Comparison of ENCODE assay signal across 1 cellular context in genomic region chr7:104207731-104208420, GRCh38.
TF ChIP-seq lines count a peak whose summit lies in the region.

ORC5 (minus strand) TSS chr7:104208013; CDS start chr7:104207904, 109 bp downstream.

TF ChIP-seq in HepG2, 621 proteins besides CTCF, POLR2A, EP300 and RAD21 (continued from another document and continues in another):
- TF ChIP-seq, protein P1, sequence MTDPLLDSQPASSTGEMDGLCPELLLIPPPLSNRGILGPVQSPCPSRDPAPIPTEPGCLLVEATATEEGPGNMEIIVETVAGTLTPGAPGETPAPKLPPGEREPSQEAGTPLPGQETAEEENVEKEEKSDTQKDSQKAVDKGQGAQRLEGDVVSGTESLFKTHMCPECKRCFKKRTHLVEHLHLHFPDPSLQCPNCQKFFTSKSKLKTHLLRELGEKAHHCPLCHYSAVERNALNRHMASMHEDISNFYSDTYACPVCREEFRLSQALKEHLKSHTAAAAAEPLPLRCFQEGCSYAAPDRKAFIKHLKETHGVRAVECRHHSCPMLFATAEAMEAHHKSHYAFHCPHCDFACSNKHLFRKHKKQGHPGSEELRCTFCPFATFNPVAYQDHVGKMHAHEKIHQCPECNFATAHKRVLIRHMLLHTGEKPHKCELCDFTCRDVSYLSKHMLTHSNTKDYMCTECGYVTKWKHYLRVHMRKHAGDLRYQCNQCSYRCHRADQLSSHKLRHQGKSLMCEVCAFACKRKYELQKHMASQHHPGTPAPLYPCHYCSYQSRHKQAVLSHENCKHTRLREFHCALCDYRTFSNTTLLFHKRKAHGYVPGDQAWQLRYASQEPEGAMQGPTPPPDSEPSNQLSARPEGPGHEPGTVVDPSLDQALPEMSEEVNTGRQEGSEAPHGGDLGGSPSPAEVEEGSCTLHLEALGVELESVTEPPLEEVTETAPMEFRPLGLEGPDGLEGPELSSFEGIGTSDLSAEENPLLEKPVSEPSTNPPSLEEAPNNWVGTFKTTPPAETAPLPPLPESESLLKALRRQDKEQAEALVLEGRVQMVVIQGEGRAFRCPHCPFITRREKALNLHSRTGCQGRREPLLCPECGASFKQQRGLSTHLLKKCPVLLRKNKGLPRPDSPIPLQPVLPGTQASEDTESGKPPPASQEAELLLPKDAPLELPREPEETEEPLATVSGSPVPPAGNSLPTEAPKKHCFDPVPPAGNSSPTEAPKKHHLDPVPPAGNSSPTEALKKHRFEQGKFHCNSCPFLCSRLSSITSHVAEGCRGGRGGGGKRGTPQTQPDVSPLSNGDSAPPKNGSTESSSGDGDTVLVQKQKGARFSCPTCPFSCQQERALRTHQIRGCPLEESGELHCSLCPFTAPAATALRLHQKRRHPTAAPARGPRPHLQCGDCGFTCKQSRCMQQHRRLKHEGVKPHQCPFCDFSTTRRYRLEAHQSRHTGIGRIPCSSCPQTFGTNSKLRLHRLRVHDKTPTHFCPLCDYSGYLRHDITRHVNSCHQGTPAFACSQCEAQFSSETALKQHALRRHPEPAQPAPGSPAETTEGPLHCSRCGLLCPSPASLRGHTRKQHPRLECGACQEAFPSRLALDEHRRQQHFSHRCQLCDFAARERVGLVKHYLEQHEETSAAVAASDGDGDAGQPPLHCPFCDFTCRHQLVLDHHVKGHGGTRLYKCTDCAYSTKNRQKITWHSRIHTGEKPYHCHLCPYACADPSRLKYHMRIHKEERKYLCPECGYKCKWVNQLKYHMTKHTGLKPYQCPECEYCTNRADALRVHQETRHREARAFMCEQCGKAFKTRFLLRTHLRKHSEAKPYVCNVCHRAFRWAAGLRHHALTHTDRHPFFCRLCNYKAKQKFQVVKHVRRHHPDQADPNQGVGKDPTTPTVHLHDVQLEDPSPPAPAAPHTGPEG (CRISPR knock-in tag; IDR thresholded peaks at IDR 0.05): 0 out of 2 replicates have a peak, but pooled peaks have one; percentile 31
- no peak for TF ChIP-seq ZNF383 (CRISPR knock-in tag; IDR thresholded peaks at IDR 0.05; ENCODE audit: borderline replicate concordance)
- TF ChIP-seq LCORL (IDR thresholded peaks at IDR 0.05): no peak
- peak; percentile 54; the same call in 1 of the 2 replicates for TF ChIP-seq LCORL (CRISPR knock-in tag; IDR thresholded peaks at IDR 0.05)
- no peak for TF ChIP-seq HNRNPL (IDR thresholded peaks at IDR 0.05; ENCODE audit: low read depth, low read length)
- TF ChIP-seq, protein P2, sequence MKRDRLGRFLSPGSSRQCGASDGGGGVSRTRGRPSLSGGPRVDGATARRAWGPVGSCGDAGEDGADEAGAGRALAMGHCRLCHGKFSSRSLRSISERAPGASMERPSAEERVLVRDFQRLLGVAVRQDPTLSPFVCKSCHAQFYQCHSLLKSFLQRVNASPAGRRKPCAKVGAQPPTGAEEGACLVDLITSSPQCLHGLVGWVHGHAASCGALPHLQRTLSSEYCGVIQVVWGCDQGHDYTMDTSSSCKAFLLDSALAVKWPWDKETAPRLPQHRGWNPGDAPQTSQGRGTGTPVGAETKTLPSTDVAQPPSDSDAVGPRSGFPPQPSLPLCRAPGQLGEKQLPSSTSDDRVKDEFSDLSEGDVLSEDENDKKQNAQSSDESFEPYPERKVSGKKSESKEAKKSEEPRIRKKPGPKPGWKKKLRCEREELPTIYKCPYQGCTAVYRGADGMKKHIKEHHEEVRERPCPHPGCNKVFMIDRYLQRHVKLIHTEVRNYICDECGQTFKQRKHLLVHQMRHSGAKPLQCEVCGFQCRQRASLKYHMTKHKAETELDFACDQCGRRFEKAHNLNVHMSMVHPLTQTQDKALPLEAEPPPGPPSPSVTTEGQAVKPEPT (CRISPR knock-in tag; IDR thresholded peaks at IDR 0.05; ENCODE audit: low read depth): no peak
- no peak for TF ChIP-seq ZNF3 (CRISPR knock-in tag; IDR thresholded peaks at IDR 0.05)
- TF ChIP-seq ZNF34 (CRISPR knock-in tag; IDR thresholded peaks at IDR 0.05; ENCODE audit: borderline replicate concordance): peak; percentile 65; the same call in 1 of the 2 replicates
- TF ChIP-seq ZNF547 (CRISPR knock-in tag; IDR thresholded peaks at IDR 0.05): peak; percentile 73
- TF ChIP-seq SIX1 (CRISPR knock-in tag; IDR thresholded peaks at IDR 0.05; ENCODE audit: borderline replicate concordance): no peak; the same call in 1 of the 2 replicates
- TF ChIP-seq GLMP (CRISPR knock-in tag; IDR thresholded peaks at IDR 0.05; ENCODE audit: borderline replicate concordance): no peak
- TF ChIP-seq MEIS2 (CRISPR knock-in tag; IDR thresholded peaks at IDR 0.05): 0 out of 2 replicates have a peak, but pooled peaks have one; percentile 55
- TF ChIP-seq ZBTB4 (CRISPR knock-in tag; IDR thresholded peaks at IDR 0.05; ENCODE audit: borderline replicate concordance): 0 out of 2 replicates have a peak, but pooled peaks have one; percentile 48
- TF ChIP-seq FOXA3 (CRISPR knock-in tag; IDR thresholded peaks at IDR 0.05): no peak
- no peak for TF ChIP-seq PHB2 (IDR thresholded peaks at IDR 0.05; ENCODE audit: partially characterized antibody)
- TF ChIP-seq ZNF121 (CRISPR knock-in tag; IDR thresholded peaks at IDR 0.05): peak; percentile 7; the same call in 1 of the 2 replicates
- no peak for TF ChIP-seq ZFP90 (CRISPR knock-in tag; IDR thresholded peaks at IDR 0.05; ENCODE audit: borderline replicate concordance)
- TF ChIP-seq MED13 (CRISPR knock-in tag; IDR thresholded peaks at IDR 0.05): no peak
- peak; percentile 79; the same call in 1 of the 2 replicates for TF ChIP-seq NRL (CRISPR knock-in tag; IDR thresholded peaks at IDR 0.05; ENCODE audit: borderline replicate concordance)
- no peak for TF ChIP-seq MAFK (conservative IDR thresholded peaks at IDR 0.05 in 1 of 2, IDR thresholded peaks at IDR 0.05 in 1 of 2; ENCODE audit: low read length in 2 of 2)
- no peak; the same call in 1 of the 2 replicates for TF ChIP-seq NR1H2 (CRISPR knock-in tag; IDR thresholded peaks at IDR 0.05; ENCODE audit: borderline replicate concordance, low read depth)
- TF ChIP-seq, protein P3, sequence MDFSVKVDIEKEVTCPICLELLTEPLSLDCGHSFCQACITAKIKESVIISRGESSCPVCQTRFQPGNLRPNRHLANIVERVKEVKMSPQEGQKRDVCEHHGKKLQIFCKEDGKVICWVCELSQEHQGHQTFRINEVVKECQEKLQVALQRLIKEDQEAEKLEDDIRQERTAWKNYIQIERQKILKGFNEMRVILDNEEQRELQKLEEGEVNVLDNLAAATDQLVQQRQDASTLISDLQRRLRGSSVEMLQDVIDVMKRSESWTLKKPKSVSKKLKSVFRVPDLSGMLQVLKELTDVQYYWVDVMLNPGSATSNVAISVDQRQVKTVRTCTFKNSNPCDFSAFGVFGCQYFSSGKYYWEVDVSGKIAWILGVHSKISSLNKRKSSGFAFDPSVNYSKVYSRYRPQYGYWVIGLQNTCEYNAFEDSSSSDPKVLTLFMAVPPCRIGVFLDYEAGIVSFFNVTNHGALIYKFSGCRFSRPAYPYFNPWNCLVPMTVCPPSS (IDR thresholded peaks at IDR 0.05): no peak
- TF ChIP-seq ZZZ3 (CRISPR knock-in tag; IDR thresholded peaks at IDR 0.05; ENCODE audit: borderline replicate concordance): peak; percentile 89; the same call in 1 of the 2 replicates
- no peak for TF ChIP-seq SUZ12 (IDR thresholded peaks at IDR 0.05; ENCODE audit: low read depth, low read length)
- TF ChIP-seq ZNF839 (CRISPR knock-in tag; IDR thresholded peaks at IDR 0.05; ENCODE audit: borderline replicate concordance): no peak; the same call in 1 of the 2 replicates
- TF ChIP-seq, protein P4, sequence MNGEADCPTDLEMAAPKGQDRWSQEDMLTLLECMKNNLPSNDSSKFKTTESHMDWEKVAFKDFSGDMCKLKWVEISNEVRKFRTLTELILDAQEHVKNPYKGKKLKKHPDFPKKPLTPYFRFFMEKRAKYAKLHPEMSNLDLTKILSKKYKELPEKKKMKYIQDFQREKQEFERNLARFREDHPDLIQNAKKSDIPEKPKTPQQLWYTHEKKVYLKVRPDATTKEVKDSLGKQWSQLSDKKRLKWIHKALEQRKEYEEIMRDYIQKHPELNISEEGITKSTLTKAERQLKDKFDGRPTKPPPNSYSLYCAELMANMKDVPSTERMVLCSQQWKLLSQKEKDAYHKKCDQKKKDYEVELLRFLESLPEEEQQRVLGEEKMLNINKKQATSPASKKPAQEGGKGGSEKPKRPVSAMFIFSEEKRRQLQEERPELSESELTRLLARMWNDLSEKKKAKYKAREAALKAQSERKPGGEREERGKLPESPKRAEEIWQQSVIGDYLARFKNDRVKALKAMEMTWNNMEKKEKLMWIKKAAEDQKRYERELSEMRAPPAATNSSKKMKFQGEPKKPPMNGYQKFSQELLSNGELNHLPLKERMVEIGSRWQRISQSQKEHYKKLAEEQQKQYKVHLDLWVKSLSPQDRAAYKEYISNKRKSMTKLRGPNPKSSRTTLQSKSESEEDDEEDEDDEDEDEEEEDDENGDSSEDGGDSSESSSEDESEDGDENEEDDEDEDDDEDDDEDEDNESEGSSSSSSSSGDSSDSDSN (CRISPR knock-in tag; IDR thresholded peaks at IDR 0.05): peak; percentile 66; the same call in 1 of the 2 replicates
- peak; percentile 72 for TF ChIP-seq ZNF274 (CRISPR knock-in tag; IDR thresholded peaks at IDR 0.05)
- TF ChIP-seq ZC3H13 (CRISPR knock-in tag; IDR thresholded peaks at IDR 0.05): no peak; the same call in 1 of the 2 replicates
- TF ChIP-seq FOXC1 (CRISPR knock-in tag; IDR thresholded peaks at IDR 0.05; ENCODE audit: borderline replicate concordance): peak; percentile 84; the same call in 1 of the 2 replicates
- TF ChIP-seq, protein P5, sequence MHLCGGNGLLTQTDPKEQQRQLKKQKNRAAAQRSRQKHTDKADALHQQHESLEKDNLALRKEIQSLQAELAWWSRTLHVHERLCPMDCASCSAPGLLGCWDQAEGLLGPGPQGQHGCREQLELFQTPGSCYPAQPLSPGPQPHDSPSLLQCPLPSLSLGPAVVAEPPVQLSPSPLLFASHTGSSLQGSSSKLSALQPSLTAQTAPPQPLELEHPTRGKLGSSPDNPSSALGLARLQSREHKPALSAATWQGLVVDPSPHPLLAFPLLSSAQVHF (CRISPR knock-in tag; IDR thresholded peaks at IDR 0.05): no peak
- TF ChIP-seq MIER2 (CRISPR knock-in tag; IDR thresholded peaks at IDR 0.05): 0 out of 2 replicates have a peak, but pooled peaks have one; percentile 41
- TF ChIP-seq ZUFSP (CRISPR knock-in tag; IDR thresholded peaks at IDR 0.05; ENCODE audit: borderline replicate concordance): no peak
- no peak for TF ChIP-seq NR2F6 (IDR thresholded peaks at IDR 0.05)
- no peak for TF ChIP-seq NR2F6 (CRISPR knock-in tag; IDR thresholded peaks at IDR 0.05)
- peak; percentile 88; the same call in 1 of the 2 replicates for TF ChIP-seq ZNF556 (CRISPR knock-in tag; IDR thresholded peaks at IDR 0.05; ENCODE audit: borderline replicate concordance)
- TF ChIP-seq ZNF510 (CRISPR knock-in tag; IDR thresholded peaks at IDR 0.05; ENCODE audit: low read depth): peak; percentile 82; the same call in 1 of the 2 replicates
- TF ChIP-seq, protein P6, sequence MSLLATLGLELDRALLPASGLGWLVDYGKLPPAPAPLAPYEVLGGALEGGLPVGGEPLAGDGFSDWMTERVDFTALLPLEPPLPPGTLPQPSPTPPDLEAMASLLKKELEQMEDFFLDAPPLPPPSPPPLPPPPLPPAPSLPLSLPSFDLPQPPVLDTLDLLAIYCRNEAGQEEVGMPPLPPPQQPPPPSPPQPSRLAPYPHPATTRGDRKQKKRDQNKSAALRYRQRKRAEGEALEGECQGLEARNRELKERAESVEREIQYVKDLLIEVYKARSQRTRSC (CRISPR knock-in tag; IDR thresholded peaks at IDR 0.05; ENCODE audit: low read depth): 0 out of 2 replicates have a peak, but pooled peaks have one; percentile 27
- no peak for TF ChIP-seq ZNF530 (CRISPR knock-in tag; IDR thresholded peaks at IDR 0.05; ENCODE audit: low read depth)
- no peak for TF ChIP-seq NPAS2 (CRISPR knock-in tag; IDR thresholded peaks at IDR 0.05; ENCODE audit: borderline replicate concordance)
- no peak for TF ChIP-seq KLF13 (CRISPR knock-in tag; IDR thresholded peaks at IDR 0.05)
- TF ChIP-seq ARNT2 (CRISPR knock-in tag; IDR thresholded peaks at IDR 0.05; ENCODE audit: low read depth): peak; percentile 78
